In the genomic region with DNA sequence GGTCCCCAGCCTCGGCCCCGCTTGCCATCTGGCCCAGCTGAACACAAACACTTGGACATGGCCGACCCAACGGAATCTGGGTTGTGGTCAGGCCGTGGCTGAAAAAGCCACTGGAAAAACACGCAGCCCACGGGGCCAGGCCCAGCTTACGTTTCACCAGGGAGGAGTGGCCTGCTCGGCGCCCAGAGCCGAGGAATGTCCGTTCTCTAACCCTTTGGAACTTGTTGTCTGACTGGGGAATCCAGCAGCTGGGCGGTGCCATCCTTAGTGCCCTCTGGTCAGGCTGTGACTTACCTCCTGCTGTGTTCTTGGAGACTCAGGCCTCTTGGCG, we compare ENCODE assay signal across 2 cellular contexts.
TF ChIP-seq lines count a peak whose summit lies in the region.

No MANE protein-coding gene starts in this region.

TF ChIP-seq in IMR-90, 13 proteins besides CTCF, POLR2A, EP300 and RAD21:
- TF ChIP-seq, protein P1, sequence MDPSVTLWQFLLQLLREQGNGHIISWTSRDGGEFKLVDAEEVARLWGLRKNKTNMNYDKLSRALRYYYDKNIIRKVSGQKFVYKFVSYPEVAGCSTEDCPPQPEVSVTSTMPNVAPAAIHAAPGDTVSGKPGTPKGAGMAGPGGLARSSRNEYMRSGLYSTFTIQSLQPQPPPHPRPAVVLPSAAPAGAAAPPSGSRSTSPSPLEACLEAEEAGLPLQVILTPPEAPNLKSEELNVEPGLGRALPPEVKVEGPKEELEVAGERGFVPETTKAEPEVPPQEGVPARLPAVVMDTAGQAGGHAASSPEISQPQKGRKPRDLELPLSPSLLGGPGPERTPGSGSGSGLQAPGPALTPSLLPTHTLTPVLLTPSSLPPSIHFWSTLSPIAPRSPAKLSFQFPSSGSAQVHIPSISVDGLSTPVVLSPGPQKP (IDR thresholded peaks at IDR 0.05; ENCODE audit: borderline replicate concordance, low read depth, low read length) = no peak
- TF ChIP-seq FOS (IDR thresholded peaks at IDR 0.05; ENCODE audit: low read depth, low read length) (no peak), CHD1 (IDR thresholded peaks at IDR 0.05; ENCODE audit: low read depth, low read length) (no peak), RCOR1 (IDR thresholded peaks at IDR 0.05; ENCODE audit: insufficient replicate concordance, low read length) (no peak), NFE2L2 (IDR thresholded peaks at IDR 0.05; ENCODE audit: low read depth, low read length) (no peak), MAFK (IDR thresholded peaks at IDR 0.05; ENCODE audit: low read depth, low read length) (no peak)
- TF ChIP-seq, protein P2, sequence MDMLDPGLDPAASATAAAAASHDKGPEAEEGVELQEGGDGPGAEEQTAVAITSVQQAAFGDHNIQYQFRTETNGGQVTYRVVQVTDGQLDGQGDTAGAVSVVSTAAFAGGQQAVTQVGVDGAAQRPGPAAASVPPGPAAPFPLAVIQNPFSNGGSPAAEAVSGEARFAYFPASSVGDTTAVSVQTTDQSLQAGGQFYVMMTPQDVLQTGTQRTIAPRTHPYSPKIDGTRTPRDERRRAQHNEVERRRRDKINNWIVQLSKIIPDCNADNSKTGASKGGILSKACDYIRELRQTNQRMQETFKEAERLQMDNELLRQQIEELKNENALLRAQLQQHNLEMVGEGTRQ (IDR thresholded peaks at IDR 0.05; ENCODE audit: low read depth, low read length) = no peak

TF ChIP-seq in SK-N-SH treated with all-trans-retinoic acid at 6 μM for 48 hours, 23 proteins besides CTCF, POLR2A, EP300 and RAD21 (continued from another document):
- TF ChIP-seq RARB (CRISPR knock-in tag; IDR thresholded peaks at IDR 0.05) = no peak
- TF ChIP-seq, protein P3, sequence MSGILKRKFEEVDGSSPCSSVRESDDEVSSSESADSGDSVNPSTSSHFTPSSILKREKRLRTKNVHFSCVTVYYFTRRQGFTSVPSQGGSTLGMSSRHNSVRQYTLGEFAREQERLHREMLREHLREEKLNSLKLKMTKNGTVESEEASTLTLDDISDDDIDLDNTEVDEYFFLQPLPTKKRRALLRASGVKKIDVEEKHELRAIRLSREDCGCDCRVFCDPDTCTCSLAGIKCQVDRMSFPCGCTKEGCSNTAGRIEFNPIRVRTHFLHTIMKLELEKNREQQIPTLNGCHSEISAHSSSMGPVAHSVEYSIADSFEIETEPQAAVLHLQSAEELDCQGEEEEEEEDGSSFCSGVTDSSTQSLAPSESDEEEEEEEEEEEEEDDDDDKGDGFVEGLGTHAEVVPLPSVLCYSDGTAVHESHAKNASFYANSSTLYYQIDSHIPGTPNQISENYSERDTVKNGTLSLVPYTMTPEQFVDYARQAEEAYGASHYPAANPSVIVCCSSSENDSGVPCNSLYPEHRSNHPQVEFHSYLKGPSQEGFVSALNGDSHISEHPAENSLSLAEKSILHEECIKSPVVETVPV (CRISPR knock-in tag; IDR thresholded peaks at IDR 0.05) = no peak
- TF ChIP-seq, protein P4, sequence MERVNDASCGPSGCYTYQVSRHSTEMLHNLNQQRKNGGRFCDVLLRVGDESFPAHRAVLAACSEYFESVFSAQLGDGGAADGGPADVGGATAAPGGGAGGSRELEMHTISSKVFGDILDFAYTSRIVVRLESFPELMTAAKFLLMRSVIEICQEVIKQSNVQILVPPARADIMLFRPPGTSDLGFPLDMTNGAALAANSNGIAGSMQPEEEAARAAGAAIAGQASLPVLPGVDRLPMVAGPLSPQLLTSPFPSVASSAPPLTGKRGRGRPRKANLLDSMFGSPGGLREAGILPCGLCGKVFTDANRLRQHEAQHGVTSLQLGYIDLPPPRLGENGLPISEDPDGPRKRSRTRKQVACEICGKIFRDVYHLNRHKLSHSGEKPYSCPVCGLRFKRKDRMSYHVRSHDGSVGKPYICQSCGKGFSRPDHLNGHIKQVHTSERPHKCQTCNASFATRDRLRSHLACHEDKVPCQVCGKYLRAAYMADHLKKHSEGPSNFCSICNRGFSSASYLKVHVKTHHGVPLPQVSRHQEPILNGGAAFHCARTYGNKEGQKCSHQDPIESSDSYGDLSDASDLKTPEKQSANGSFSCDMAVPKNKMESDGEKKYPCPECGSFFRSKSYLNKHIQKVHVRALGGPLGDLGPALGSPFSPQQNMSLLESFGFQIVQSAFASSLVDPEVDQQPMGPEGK (CRISPR knock-in tag; IDR thresholded peaks at IDR 0.05; ENCODE audit: borderline replicate concordance) = no peak
- TF ChIP-seq OSR1 (CRISPR knock-in tag; IDR thresholded peaks at IDR 0.05) = no peak
- TF ChIP-seq POU6F1 (CRISPR knock-in tag; IDR thresholded peaks at IDR 0.05; ENCODE audit: borderline replicate concordance, low read depth) = no peak
- TF ChIP-seq, protein P5, sequence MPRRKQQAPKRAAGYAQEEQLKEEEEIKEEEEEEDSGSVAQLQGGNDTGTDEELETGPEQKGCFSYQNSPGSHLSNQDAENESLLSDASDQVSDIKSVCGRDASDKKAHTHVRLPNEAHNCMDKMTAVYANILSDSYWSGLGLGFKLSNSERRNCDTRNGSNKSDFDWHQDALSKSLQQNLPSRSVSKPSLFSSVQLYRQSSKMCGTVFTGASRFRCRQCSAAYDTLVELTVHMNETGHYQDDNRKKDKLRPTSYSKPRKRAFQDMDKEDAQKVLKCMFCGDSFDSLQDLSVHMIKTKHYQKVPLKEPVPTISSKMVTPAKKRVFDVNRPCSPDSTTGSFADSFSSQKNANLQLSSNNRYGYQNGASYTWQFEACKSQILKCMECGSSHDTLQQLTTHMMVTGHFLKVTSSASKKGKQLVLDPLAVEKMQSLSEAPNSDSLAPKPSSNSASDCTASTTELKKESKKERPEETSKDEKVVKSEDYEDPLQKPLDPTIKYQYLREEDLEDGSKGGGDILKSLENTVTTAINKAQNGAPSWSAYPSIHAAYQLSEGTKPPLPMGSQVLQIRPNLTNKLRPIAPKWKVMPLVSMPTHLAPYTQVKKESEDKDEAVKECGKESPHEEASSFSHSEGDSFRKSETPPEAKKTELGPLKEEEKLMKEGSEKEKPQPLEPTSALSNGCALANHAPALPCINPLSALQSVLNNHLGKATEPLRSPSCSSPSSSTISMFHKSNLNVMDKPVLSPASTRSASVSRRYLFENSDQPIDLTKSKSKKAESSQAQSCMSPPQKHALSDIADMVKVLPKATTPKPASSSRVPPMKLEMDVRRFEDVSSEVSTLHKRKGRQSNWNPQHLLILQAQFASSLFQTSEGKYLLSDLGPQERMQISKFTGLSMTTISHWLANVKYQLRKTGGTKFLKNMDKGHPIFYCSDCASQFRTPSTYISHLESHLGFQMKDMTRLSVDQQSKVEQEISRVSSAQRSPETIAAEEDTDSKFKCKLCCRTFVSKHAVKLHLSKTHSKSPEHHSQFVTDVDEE (CRISPR knock-in tag; IDR thresholded peaks at IDR 0.05) = no peak
- no peak for TF ChIP-seq ESRRG (CRISPR knock-in tag; IDR thresholded peaks at IDR 0.05)
- TF ChIP-seq, protein P6, sequence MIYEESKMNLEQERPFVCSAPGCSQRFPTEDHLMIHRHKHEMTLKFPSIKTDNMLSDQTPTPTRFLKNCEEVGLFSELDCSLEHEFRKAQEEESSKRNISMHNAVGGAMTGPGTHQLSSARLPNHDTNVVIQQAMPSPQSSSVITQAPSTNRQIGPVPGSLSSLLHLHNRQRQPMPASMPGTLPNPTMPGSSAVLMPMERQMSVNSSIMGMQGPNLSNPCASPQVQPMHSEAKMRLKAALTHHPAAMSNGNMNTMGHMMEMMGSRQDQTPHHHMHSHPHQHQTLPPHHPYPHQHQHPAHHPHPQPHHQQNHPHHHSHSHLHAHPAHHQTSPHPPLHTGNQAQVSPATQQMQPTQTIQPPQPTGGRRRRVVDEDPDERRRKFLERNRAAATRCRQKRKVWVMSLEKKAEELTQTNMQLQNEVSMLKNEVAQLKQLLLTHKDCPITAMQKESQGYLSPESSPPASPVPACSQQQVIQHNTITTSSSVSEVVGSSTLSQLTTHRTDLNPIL (CRISPR knock-in tag; IDR thresholded peaks at IDR 0.05; ENCODE audit: low read depth) = no peak
- TF ChIP-seq ZFP3 (CRISPR knock-in tag; IDR thresholded peaks at IDR 0.05) = no peak
- no peak for TF ChIP-seq PPARA (CRISPR knock-in tag; IDR thresholded peaks at IDR 0.05; ENCODE audit: borderline replicate concordance)
- TF ChIP-seq ZNF8 (CRISPR knock-in tag; IDR thresholded peaks at IDR 0.05) = no peak
- no peak for TF ChIP-seq GLIS3 (CRISPR knock-in tag; IDR thresholded peaks at IDR 0.05)
TF ChIP-seq in SK-N-SH treated with all-trans-retinoic acid at 6 μM for 48 hours: peak in this region for 0.
